In genomic region chr4:69658133-69658532, GRCh38 we compare ENCODE assay signal across 32 cellular contexts. TPM values are rescaled to one million over a fixed set of nuclear protein-coding genes. Genes with fewer than 3 reads are reported as not detected.
"Had no signal": no experiment of that assay in that cellular context is flagged by ENCODE, and none has a peak within 500 bp of the region (broad histone marks: within the 10 kb centered on the region; RNA-seq: fewer than 3 reads in every experiment).

No MANE protein-coding gene starts in this region.

- H3K9me3 ChIP-seq: colonic mucosa, esophagus squamous epithelium, gastrocnemius medialis, heart right ventricle, left ventricle myocardium inferior had no signal

- H3K4me1 ChIP-seq: colonic mucosa, esophagus squamous epithelium, gastrocnemius medialis, heart right ventricle, left ventricle myocardium inferior had no signal

- DNase-seq: cerebellar nuclear complex; colonic mucosa; cortex of kidney; effector CD8-positive, alpha-beta T cell; effector memory CD8-positive, alpha-beta T cell; endodermal cell; erythroblast; esophagus squamous epithelium; foreskin fibroblast; foreskin melanocyte; gastrocnemius medialis; glutamatergic neuron; head of caudate nucleus; heart right ventricle; hippocampal formation; kidney glomerular epithelial cell; left colon; left ventricle myocardium inferior; mammary epithelial cell; mesendoderm; midbrain had no signal

- H3K27ac ChIP-seq: colonic mucosa, epithelial cell of prostate, esophagus squamous epithelium, gastrocnemius medialis, heart right ventricle, left ventricle myocardium inferior had no signal

- H3K36me3 ChIP-seq: colonic mucosa, esophagus squamous epithelium, gastrocnemius medialis, heart right ventricle, left ventricle myocardium inferior had no signal

- H3K27me3 ChIP-seq: colonic mucosa, esophagus squamous epithelium, gastrocnemius medialis, heart right ventricle had no signal

- H3K4me3 ChIP-seq: colonic mucosa, esophagus squamous epithelium, gastrocnemius medialis, heart right ventricle, left ventricle myocardium inferior, lung had no signal

RNA-seq across cellular contexts. Expression of gene UGT2A1, which starts 5.1 kb away (rescaled TPM):
- total RNA-seq: chondrocyte, colonic mucosa, dermis microvascular lymphatic vessel endothelial cell, endodermal cell, esophagus mucosa, esophagus squamous epithelium, gastrocnemius medialis, glomerular endothelial cell, heart right ventricle, left colon, left ventricle myocardium inferior, lung, mammary epithelial cell, mononuclear cell, mucosa of gallbladder had no signal
- polyA plus RNA-seq: heart right ventricle, keratinocyte, mammary epithelial cell had no signal

RNA-seq across cellular contexts. Expression of gene UGT2A2, which starts 18.7 kb away (rescaled TPM):
- total RNA-seq: chondrocyte, colonic mucosa, dermis microvascular lymphatic vessel endothelial cell, endodermal cell, esophagus mucosa, esophagus squamous epithelium, gastrocnemius medialis, glomerular endothelial cell, heart right ventricle, left colon, left lobe of liver, left ventricle myocardium inferior, liver, lung, mammary epithelial cell, mononuclear cell, mucosa of gallbladder had no signal
- polyA plus RNA-seq: heart right ventricle, keratinocyte, liver, lung, mammary epithelial cell had no signal
